In the genomic region with DNA sequence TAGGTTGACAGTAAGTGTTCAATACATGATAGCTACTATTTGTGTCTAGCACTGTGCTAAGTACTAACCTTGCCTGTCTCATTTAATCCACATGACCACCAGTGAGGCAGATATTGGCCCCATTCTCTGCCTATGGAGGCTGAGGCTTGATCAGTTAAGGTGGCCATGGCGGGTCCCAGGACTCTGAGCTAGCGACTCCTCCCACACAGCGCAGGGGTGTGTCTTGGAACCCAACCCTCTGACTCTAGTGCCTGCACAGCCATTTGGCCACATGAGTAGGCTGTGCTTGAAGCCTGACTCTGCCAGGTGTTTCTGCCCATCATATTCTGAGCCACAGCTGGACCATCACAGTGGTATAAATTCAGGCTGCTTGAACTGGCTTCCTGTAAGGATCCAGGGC, we compare ENCODE assay signal across 15 cellular contexts. TPM values are rescaled to one million over a fixed set of nuclear protein-coding genes. Genes with fewer than 3 reads are reported as not detected.
DNase-seq lines count a peak whose midpoint lies in the region; ATAC-seq, FAIRE-seq and TF ChIP-seq lines count a peak whose summit lies in the region.
"Had no signal": no experiment of that assay in that cellular context is flagged by ENCODE, and none has a peak within 500 bp of the region (broad histone marks: within the 10 kb centered on the region; RNA-seq: fewer than 3 reads in every experiment).

No MANE protein-coding gene starts in this region.

- H3K36me3 Mint-ChIP-seq in activated naive CD8-positive, alpha-beta T cell: no peaks in the 10 kb centered on the region
- H3K36me3 Mint-ChIP-seq in activated naive CD8-positive, alpha-beta T cell treated with anti-CD3 and anti-CD28 coated beads for 36 hours: peaks cover 27% of the 10 kb centered on the region

- WGBS in small intestine, 3 donors: 61 to 90% (median 82%) methylated on average over 3 of the region's 3 CpGs

- H2AFZ ChIP-seq in MM.1S (ENCODE audit: low read length): no peak overlapping the region

- ATAC-seq in GM21723 (IDR thresholded peaks at IDR 0.05; ENCODE audit: unreplicated experiment): no peak
- ATAC-seq: left lobe of liver had no signal

- H3K4me1 ChIP-seq in MM.1S (ENCODE audit: low read length) (peaks cover 68% of the 10 kb centered on the region), small intestine (ENCODE audit: control insufficient read depth in 2 of 2, insufficient read depth in 1 of 2, low read depth in 1 of 2, low read length in 1 of 2) (peaks cover 33 to 39% of the 10 kb centered on the region in 2 donors)

- H3K9me3 Mint-ChIP-seq in activated naive CD8-positive, alpha-beta T cell (ENCODE audit: low read depth): no peaks in the 10 kb centered on the region
- no peaks in the 10 kb centered on the region for H3K9me3 Mint-ChIP-seq in activated naive CD8-positive, alpha-beta T cell treated with anti-CD3 and anti-CD28 coated beads for 36 hours

- H3K79me2 ChIP-seq in MM.1S (ENCODE audit: low read length): peaks cover 93% of the 10 kb centered on the region

- H3K27ac ChIP-seq in MM.1S (ENCODE audit: low read length): peak overlapping the region; percentile 88
- peak overlapping the region; percentile 16 for H3K27ac ChIP-seq in cingulate gyrus (ENCODE audit: low read depth, low read length)
- H3K27ac ChIP-seq in small intestine (ENCODE audit: low read depth in 1 of 2, low read length in 1 of 2): peak overlapping the region in 1 of 2 donors; percentile 24

- H3K27me3 Mint-ChIP-seq in activated naive CD8-positive, alpha-beta T cell: no peaks in the 10 kb centered on the region
- no peaks in the 10 kb centered on the region for H3K27me3 Mint-ChIP-seq in activated naive CD8-positive, alpha-beta T cell treated with anti-CD3 and anti-CD28 coated beads for 36 hours
- H3K27me3 Mint-ChIP-seq: progenitor cell of endocrine pancreas had no signal

- H3K27ac Mint-ChIP-seq in activated naive CD8-positive, alpha-beta T cell: peak overlapping the region; percentile 56
- no peak overlapping the region for H3K27ac Mint-ChIP-seq in activated naive CD8-positive, alpha-beta T cell treated with anti-CD3 and anti-CD28 coated beads for 36 hours
- H3K27ac Mint-ChIP-seq: progenitor cell of endocrine pancreas had no signal

- H3F3A ChIP-seq in MM.1S (ENCODE audit: insufficient read depth, low read length): peaks cover 82% of the 10 kb centered on the region

- peak overlapping the region; percentile 38 for H3K4me3 Mint-ChIP-seq in activated naive CD8-positive, alpha-beta T cell
- no peak overlapping the region for H3K4me3 Mint-ChIP-seq in activated naive CD8-positive, alpha-beta T cell treated with anti-CD3 and anti-CD28 coated beads for 36 hours

- H3K9me2 ChIP-seq in MM.1S (replicated peaks; ENCODE audit: insufficient read depth, low read length): no peaks in the 10 kb centered on the region

- H3K27me3 ChIP-seq in MM.1S (replicated peaks; ENCODE audit: insufficient read depth, low read length) (no peaks in the 10 kb centered on the region), small intestine (ENCODE audit: control insufficient read depth in 2 of 2, insufficient read depth in 2 of 2, low read length in 2 of 2) (no peaks in the 10 kb centered on the region)

- peaks cover 86% of the 10 kb centered on the region for H3K4me1 Mint-ChIP-seq in activated naive CD8-positive, alpha-beta T cell (ENCODE audit: low read depth)
- H3K4me1 Mint-ChIP-seq in activated naive CD8-positive, alpha-beta T cell treated with anti-CD3 and anti-CD28 coated beads for 36 hours: peaks cover 77% of the 10 kb centered on the region

- H3K4me2 ChIP-seq in MM.1S (ENCODE audit: low read depth, low read length): peak overlapping the region; percentile 89

- no peak overlapping the region; the same call in 1 of the 2 replicates for H3K4me3 ChIP-seq in MM.1S (ENCODE audit: low read length)
- no peak overlapping the region for H3K4me3 ChIP-seq in small intestine (ENCODE audit: low read depth in 1 of 2, low read length in 2 of 2)

- H3K36me3 ChIP-seq in MM.1S (replicated peaks; ENCODE audit: insufficient read depth, low read length): no peaks in the 10 kb centered on the region
- peaks cover 0 to 5% of the 10 kb centered on the region in 2 donors for H3K36me3 ChIP-seq in small intestine (ENCODE audit: control insufficient read depth in 2 of 2, insufficient read depth in 2 of 2, low read length in 2 of 2)

- no peak for FAIRE-seq in small intestine (lab: Jason Lieb, UNC)
- FAIRE-seq: bronchial epithelial cell, D721Med had no signal

- no peak overlapping the region for H3K9ac ChIP-seq in MM.1S (ENCODE audit: low read length)

- H3K9me3 ChIP-seq in MM.1S (replicated peaks; ENCODE audit: insufficient read depth, low read length): no peaks in the 10 kb centered on the region
- no peaks in the 10 kb centered on the region for H3K9me3 ChIP-seq in small intestine (ENCODE audit: control insufficient read depth, low read depth)

- TF ChIP-seq CTCF in MM.1S (IDR thresholded peaks at IDR 0.05; ENCODE audit: low read length): no peak

- H4K20me1 ChIP-seq in MM.1S (ENCODE audit: insufficient read depth, low read length): peaks cover 13% of the 10 kb centered on the region

- DNase-seq in activated naive CD8-positive, alpha-beta T cell treated with anti-CD3 and anti-CD28 coated beads for 36 hours: no peak
- DNase-seq in MM.1S: peak; percentile 87
- peak; percentile 50 for DNase-seq in small intestine
- DNase-seq in DMS 273 (lab: John Stamatoyannopoulos, UW; ENCODE audit: unreplicated experiment): no peak
- DNase-seq in effector CD4-positive, alpha-beta T cell: no peak
- DNase-seq: effector CD8-positive, alpha-beta T cell; NCI-H1694 treated with DMSO at 0.1 percent for 48 hours; stimulated activated CD4-positive, alpha-beta T cell treated with anti-CD3 and anti-CD28 coated beads, Interleukin-12 subunit alpha, Interleukin-12 subunit beta, amount 100 ng/mL, for 4 hours had no signal

RNA-seq across cellular contexts. Expression of gene NHERF1, which starts 6.4 kb away (rescaled TPM):
- 100 to 1,000 TPM; 124 to 127 TPM for total RNA-seq in activated naive CD8-positive, alpha-beta T cell treated with anti-CD3 and anti-CD28 coated beads for 36 hours
- polyA plus RNA-seq in small intestine: 100 to 1,000 TPM; 231 to 592 (median 569) TPM

RNA-seq across cellular contexts. Expression of gene RAB37, which starts 17.8 kb away (rescaled TPM):
- 1 to 10 TPM; 1.8 TPM for total RNA-seq in activated naive CD8-positive, alpha-beta T cell treated with anti-CD3 and anti-CD28 coated beads for 36 hours
- polyA plus RNA-seq in small intestine: 1 to 10 TPM; 1.8 to 4.5 (median 3.8) TPM

RNA-seq across cellular contexts. Expression of gene NAT9, which starts 21.3 kb away (rescaled TPM):
- 10 to 100 TPM; 39.9 to 41.6 TPM for total RNA-seq in activated naive CD8-positive, alpha-beta T cell treated with anti-CD3 and anti-CD28 coated beads for 36 hours
- 10 to 100 TPM; 12.4 to 28.3 (median 16.3) TPM for polyA plus RNA-seq in small intestine

RNA-seq across cellular contexts. Expression of gene CD300LF, which starts 42.1 kb away (rescaled TPM):
- total RNA-seq in activated naive CD8-positive, alpha-beta T cell treated with anti-CD3 and anti-CD28 coated beads for 36 hours: not detected
- polyA plus RNA-seq in small intestine: 1 to 10 TPM; 1.6 to 5.7 (median 2.3) TPM
- total RNA-seq: bronchial epithelial cell, left lobe of liver, progenitor cell of endocrine pancreas had no signal

Comparison
In these comparisons a context has a peak if more than half of its experiments do, and no peak if none do; other contexts are left out.
1. DNase-seq: peak in MM.1S (single experiment) and small intestine (single experiment); none in activated naive CD8-positive, alpha-beta T cell treated with anti-CD3 and anti-CD28 coated beads for 36 hours (single experiment), DMS 273 (single experiment) and effector CD4-positive, alpha-beta T cell (single experiment).